In the genomic region with DNA sequence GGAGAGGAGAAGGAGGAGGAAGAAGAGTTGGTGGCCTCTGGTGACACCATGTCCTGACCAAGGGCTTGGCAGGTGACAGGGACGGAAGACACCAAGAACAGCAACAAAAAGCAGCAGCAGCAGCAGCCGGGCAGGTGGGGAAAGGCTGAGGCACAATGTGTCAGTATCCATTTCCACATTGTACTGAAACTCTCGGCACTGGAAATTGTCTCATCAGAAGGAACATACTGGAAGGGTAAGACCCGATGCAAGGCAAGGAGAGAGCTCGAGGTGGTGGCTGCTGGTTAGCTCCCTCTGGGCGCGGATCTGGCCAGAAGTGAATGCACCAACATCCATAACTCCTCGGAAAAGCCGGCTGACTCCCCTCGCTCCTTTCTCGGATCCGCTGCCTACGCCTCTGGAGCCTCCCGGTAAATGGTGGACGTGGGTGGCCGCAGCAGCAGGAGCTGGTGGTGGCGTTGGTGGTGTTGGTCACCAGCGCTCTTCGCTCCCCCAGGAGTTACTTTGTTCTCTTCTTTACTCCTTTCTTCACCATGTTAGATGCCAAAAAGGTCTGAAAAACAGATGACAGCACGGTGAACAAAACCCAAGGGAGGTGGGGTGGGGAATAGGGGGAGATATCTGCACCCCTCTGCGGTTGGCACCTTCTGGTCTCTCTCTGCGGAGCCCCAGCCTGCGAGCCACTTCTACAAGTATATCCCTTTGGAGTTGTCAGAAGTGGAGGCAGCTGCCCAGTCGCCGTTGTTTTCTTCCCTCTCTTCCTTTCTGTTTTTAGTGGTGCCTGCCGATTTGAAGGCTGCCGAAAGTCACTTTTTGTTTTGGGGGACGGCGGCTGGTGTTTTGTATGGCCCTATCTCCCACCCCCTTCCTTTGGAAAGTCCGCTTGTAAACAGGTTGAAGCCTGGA, we compare ENCODE assay signal across 8 cellular contexts. TPM values are rescaled to one million over a fixed set of nuclear protein-coding genes. Genes with fewer than 3 reads are reported as not detected.
DNase-seq lines count a peak whose midpoint lies in the region; ATAC-seq and TF ChIP-seq lines count a peak whose summit lies in the region.

No MANE protein-coding gene starts in this region.

- H3K27ac ChIP-seq in Peyer's patch = peak overlapping the region; percentile 15 to 46 (median 22)

- H3K4me3 ChIP-seq in Peyer's patch (peak overlapping the region; percentile 15 to 43 (median 26)), fibroblast of villous mesenchyme (ENCODE audit: low read depth, low read length) (peak overlapping the region; percentile 46)

- H3K27ac Mint-ChIP-seq in activated naive CD4-positive, alpha-beta T cell treated with anti-CD3 and anti-CD28 coated beads, Interleukin-2, amount 50 U/mL, for 72 hours = no peak overlapping the region

- TF ChIP-seq CTCF in Peyer's patch (IDR thresholded peaks at IDR 0.05) (no peak), fibroblast of villous mesenchyme (IDR thresholded peaks at IDR 0.05; ENCODE audit: insufficient read depth, low read depth, low read length) (no peak), omental fat pad (IDR thresholded peaks at IDR 0.05) (no peak)

- no peaks in the 10 kb centered on the region for H3K36me3 ChIP-seq in Peyer's patch

- DNase-seq in Ammon's horn (ENCODE audit: low spot score) = peak; percentile 4
- peak in 2 of 3 donors; percentile 45 to 47 for DNase-seq in Peyer's patch
- no peak for DNase-seq in fibroblast of villous mesenchyme (ENCODE audit: low read depth)
- no peak for DNase-seq in omental fat pad (ENCODE audit: low spot score)
- no peak for DNase-seq in DMS79 (lab: John Stamatoyannopoulos, UW)
- DNase-seq in activated naive CD4-positive, alpha-beta T cell treated with anti-CD3 and anti-CD28 coated beads, Interleukin-2, amount 50 U/mL, for 72 hours (ENCODE audit: low spot score in 2 of 2) = no peak
- no peak for DNase-seq in middle frontal gyrus (ENCODE audit: extremely low spot score, low spot score)
- DNase-seq in effector CD8-positive, alpha-beta T cell (lab: John Stamatoyannopoulos, UW) = no peak

- ATAC-seq in omental fat pad (ENCODE audit: low FRiP score) = peak; percentile 57
- ATAC-seq in activated naive CD4-positive, alpha-beta T cell treated with anti-CD3 and anti-CD28 coated beads, Interleukin-2, amount 50 U/mL, for 72 hours = no peak

- no peaks in the 10 kb centered on the region for H3K9me3 ChIP-seq in Peyer's patch

- peaks cover 21 to 23% of the 10 kb centered on the region in 2 donors for H3K36me3 Mint-ChIP-seq in activated naive CD4-positive, alpha-beta T cell treated with anti-CD3 and anti-CD28 coated beads, Interleukin-2, amount 50 U/mL, for 72 hours

- peaks cover 5 to 14% of the 10 kb centered on the region in 2 donors for H3K9me3 Mint-ChIP-seq in activated naive CD4-positive, alpha-beta T cell treated with anti-CD3 and anti-CD28 coated beads, Interleukin-2, amount 50 U/mL, for 72 hours

- no peak for TF ChIP-seq POLR2A in Peyer's patch (IDR thresholded peaks at IDR 0.05)

- no peaks in the 10 kb centered on the region for H3K4me1 ChIP-seq in Peyer's patch

- no peaks in the 10 kb centered on the region for H3K27me3 ChIP-seq in Peyer's patch

RNA-seq across cellular contexts. Expression of gene FGF10, which starts 0.5 kb away (rescaled TPM):
- total RNA-seq in Peyer's patch (10 to 100 TPM in 1 of 4 donors, 1 to 10 TPM in 2, under 1 TPM in 1; 0.53 to 10.9 (median 4.8) TPM), fibroblast of villous mesenchyme (not detected in 2 replicates), omental fat pad (10 to 100 TPM; 15.7 to 50.0 (median 26.3) TPM)
- not detected for total RNA-seq in activated naive CD4-positive, alpha-beta T cell treated with anti-CD3 and anti-CD28 coated beads, Interleukin-2, amount 50 U/mL, for 72 hours

Comparison
In these comparisons a context has a peak if more than half of its experiments do, and no peak if none do; other contexts are left out.
1. DNase-seq: peak in Ammon's horn (single experiment) and Peyer's patch (2 of 3); none in fibroblast of villous mesenchyme (single experiment), omental fat pad (single experiment), DMS79 (single experiment), activated naive CD4-positive, alpha-beta T cell treated with anti-CD3 and anti-CD28 coated beads, Interleukin-2, amount 50 U/mL, for 72 hours (0 of 2), middle frontal gyrus (single experiment) and effector CD8-positive, alpha-beta T cell (single experiment).